Comparison of ENCODE assay signal across 10 cellular contexts in the genomic region with DNA sequence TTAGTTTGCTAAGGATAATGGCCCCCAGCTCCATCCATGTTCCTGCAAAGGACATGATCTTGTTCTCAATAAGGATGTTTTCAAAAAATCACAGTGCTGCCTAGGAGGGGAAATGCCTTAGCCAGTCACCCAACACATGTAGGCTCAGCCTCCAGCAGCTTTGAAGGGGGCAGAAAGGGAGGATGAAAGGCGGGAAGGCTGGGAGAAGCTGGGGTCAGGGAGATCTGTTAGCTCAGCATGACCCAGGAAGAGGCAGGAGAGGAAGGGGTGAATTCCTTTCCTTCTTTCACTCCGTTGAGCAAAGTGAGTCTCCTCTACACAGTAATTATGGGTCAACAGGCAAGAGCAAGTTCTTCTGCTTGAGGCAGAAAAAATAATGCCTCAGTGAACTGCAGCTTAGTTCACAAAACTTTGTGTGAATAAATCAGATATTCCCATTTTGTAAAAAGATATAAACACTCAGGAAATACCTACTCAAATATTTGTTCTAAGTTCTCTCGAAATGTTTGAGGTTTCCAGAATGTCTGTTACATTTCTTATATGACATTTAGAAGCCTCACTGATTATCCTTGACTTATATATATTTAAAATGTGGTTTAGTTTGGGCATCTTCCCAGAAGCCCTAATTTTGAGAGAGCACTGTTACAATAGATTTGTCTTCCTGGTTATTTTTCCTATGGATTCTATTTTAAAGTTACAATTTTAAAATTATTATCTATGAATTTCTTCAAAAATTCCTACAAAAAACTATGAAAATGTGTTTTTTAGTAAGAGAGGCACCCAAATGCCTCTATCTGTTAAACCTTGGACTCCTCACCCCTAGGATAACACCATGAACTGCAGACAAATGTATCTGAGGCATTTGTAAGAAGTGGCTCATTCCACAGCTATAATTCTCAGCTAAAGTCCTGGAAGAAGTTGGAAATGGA.
"Had no signal": no experiment of that assay in that cellular context is flagged by ENCODE, and none has a peak within 500 bp of the region (broad histone marks: within the 10 kb centered on the region; RNA-seq: fewer than 3 reads in every experiment).

No MANE protein-coding gene starts in this region.

- H3K27ac Mint-ChIP-seq: activated CD8-positive, alpha-beta T cell treated with anti-CD3 and anti-CD28 coated beads, Interleukin-2, amount 10 ng/mL, durations not matched to agents 7 days and 5 days; activated T-helper 1 cell treated with anti-CD3 and anti-CD28 coated beads, Interleukin-12 subunit alpha, Interleukin-12 subunit beta, Interleukin-2, Interleukin-4 antibody, amounts not matched to agents 30 ng/mL and 10 ng/mL and 1 ng/mL, durations not matched to agents 14 hours and 24 hours and 36 hours had no signal

- H3K4me3 Mint-ChIP-seq: activated CD8-positive, alpha-beta T cell treated with anti-CD3 and anti-CD28 coated beads, Interleukin-2, amount 10 ng/mL, durations not matched to agents 7 days and 5 days; activated T-helper 1 cell treated with anti-CD3 and anti-CD28 coated beads, Interleukin-12 subunit alpha, Interleukin-12 subunit beta, Interleukin-2, Interleukin-4 antibody, amounts not matched to agents 30 ng/mL and 10 ng/mL and 1 ng/mL, durations not matched to agents 14 hours and 24 hours and 36 hours had no signal

- H3K27ac ChIP-seq: cardiac muscle cell, psoas muscle, stomach, uterus had no signal

- H3K4me3 ChIP-seq: cardiac muscle cell, psoas muscle, stomach, uterus had no signal

- H3K9me3 ChIP-seq: uterus had no signal

- H3K4me1 ChIP-seq: psoas muscle, stomach, uterus had no signal

- DNase-seq: activated CD8-positive, alpha-beta T cell treated with anti-CD3 and anti-CD28 coated beads, Interleukin-2, amount 10 ng/mL, durations not matched to agents 7 days and 5 days; activated naive CD4-positive, alpha-beta T cell; cortex of kidney; effector memory CD4-positive, alpha-beta T cell; islet precursor cell; psoas muscle; stomach; uterus had no signal

- H3K9me3 Mint-ChIP-seq: activated T-helper 1 cell treated with anti-CD3 and anti-CD28 coated beads, Interleukin-12 subunit alpha, Interleukin-12 subunit beta, Interleukin-2, Interleukin-4 antibody, amounts not matched to agents 30 ng/mL and 10 ng/mL and 1 ng/mL, durations not matched to agents 14 hours and 24 hours and 36 hours had no signal

- H3K27me3 ChIP-seq: cardiac muscle cell had no signal

- H3K36me3 ChIP-seq: cardiac muscle cell, stomach, uterus had no signal
